Comparison of ENCODE assay signal across 8 cellular contexts in genomic region chr16:9159839-9160550, GRCh38.
A peak's percentile ranks its signal among the peaks of the same experiment; 100 is the strongest.
DNase-seq lines count a peak whose midpoint lies in the region; ATAC-seq, FAIRE-seq and TF ChIP-seq lines count a peak whose summit lies in the region.

No MANE protein-coding gene starts in this region.

- no peaks in the 10 kb centered on the region for H3K36me3 ChIP-seq in Loucy (ENCODE audit: insufficient read depth, low read length)

- ATAC-seq in esophagus mucosa = peak; percentile 79

- H3K9me3 ChIP-seq in Loucy (ENCODE audit: insufficient read depth, low read depth, low read length) = no peaks in the 10 kb centered on the region

- H3K4me1 ChIP-seq in Loucy (ENCODE audit: insufficient read depth, low read length, poor library complexity, severe bottlenecking) = no peaks in the 10 kb centered on the region

- H3K4me3 ChIP-seq in Loucy (ENCODE audit: low read length, poor library complexity, severe bottlenecking) = no peak overlapping the region

- no peaks in the 10 kb centered on the region for H3K9me2 ChIP-seq in Loucy (replicated peaks; ENCODE audit: low read depth, low read length)

- FAIRE-seq in urothelium cell line (lab: Jason Lieb, UNC) = no peak

- TF ChIP-seq CTCF in Loucy (conservative IDR thresholded peaks at IDR 0.05; ENCODE audit: low read length) = peak; percentile 42

- no peaks in the 10 kb centered on the region for H3F3A ChIP-seq in Loucy (ENCODE audit: low read depth)

- no peak overlapping the region for H3K4me2 ChIP-seq in Loucy (ENCODE audit: low read depth, low read length, poor library complexity, severe bottlenecking)

- no peak overlapping the region for H2AFZ ChIP-seq in Loucy (ENCODE audit: low read length)

- peak; percentile 63 for DNase-seq in activated CD8-positive, alpha-beta memory T cell treated with anti-CD3 and anti-CD28 coated beads for 24 hours
- DNase-seq in activated CD8-positive, alpha-beta memory T cell treated with anti-CD3 and anti-CD28 coated beads, Interleukin-2, amount 50 U/mL, for 4 hours = no peak
- DNase-seq in UCSD-AML1 (lab: John Stamatoyannopoulos, UW; ENCODE audit: unreplicated experiment) (peak; percentile 27), myocyte (ENCODE audit: low read depth) (peak; percentile 55), urothelium cell line (ENCODE audit: low spot score) (peak; percentile 75), KG1 (lab: John Stamatoyannopoulos, UW) (no peak)

- H4K20me1 ChIP-seq in Loucy (ENCODE audit: insufficient read depth, low read length, poor library complexity, severe bottlenecking) = no peaks in the 10 kb centered on the region

- no peaks in the 10 kb centered on the region for H3K27me3 ChIP-seq in Loucy (ENCODE audit: insufficient read depth, low read length, poor library complexity, severe bottlenecking)

- no peaks in the 10 kb centered on the region for H3K79me2 ChIP-seq in Loucy (ENCODE audit: insufficient read depth, low read length)

- no peak overlapping the region for H3K9ac ChIP-seq in Loucy (ENCODE audit: low read depth, low read length, poor library complexity, severe bottlenecking)

Comparison
In these comparisons a context has a peak if more than half of its experiments do, and no peak if none do; other contexts are left out.
1. DNase-seq: peak in activated CD8-positive, alpha-beta memory T cell treated with anti-CD3 and anti-CD28 coated beads for 24 hours (single experiment), UCSD-AML1 (single experiment), myocyte (single experiment) and urothelium cell line (single experiment); none in activated CD8-positive, alpha-beta memory T cell treated with anti-CD3 and anti-CD28 coated beads, Interleukin-2, amount 50 U/mL, for 4 hours (single experiment) and KG1 (single experiment).